In genomic region chr17:8940866-8941471, GRCh38 we compare ENCODE assay signal across 13 cellular contexts. TPM values are rescaled to one million over a fixed set of nuclear protein-coding genes. Genes with fewer than 3 reads are reported as not detected.
A peak's percentile ranks its signal among the peaks of the same experiment; 100 is the strongest.
DNase-seq lines count a peak whose midpoint lies in the region; ATAC-seq and TF ChIP-seq lines count a peak whose summit lies in the region.
"Had no signal": no experiment of that assay in that cellular context is flagged by ENCODE, and none has a peak within 500 bp of the region (broad histone marks: within the 10 kb centered on the region; RNA-seq: fewer than 3 reads in every experiment).

No MANE protein-coding gene starts in this region.

- peak overlapping the region; percentile 72 for H3K4me3 Mint-ChIP-seq in activated CD8-positive, alpha-beta memory T cell treated with anti-CD3 and anti-CD28 coated beads, Interleukin-2, amount 10 ng/mL, durations not matched to agents 7 days and 5 days

- H3K27ac Mint-ChIP-seq in activated CD8-positive, alpha-beta memory T cell treated with anti-CD3 and anti-CD28 coated beads, Interleukin-2, amount 10 ng/mL, durations not matched to agents 7 days and 5 days, result peak overlapping the region; percentile 92

- peak overlapping the region in 7 of 11 experiments; percentile 15 to 70 (median 41); a peak in 8 of 22 replicates for H3K9ac ChIP-seq in BLaER1 treated with 17β-estradiol and CSF1 and Interleukin-3, amounts not matched to agents 10 nM and 100 nM
- no peak overlapping the region for H3K9ac ChIP-seq in Karpas-422 (ENCODE audit: low read length)

- H3K27me3 Mint-ChIP-seq in activated CD8-positive, alpha-beta memory T cell treated with anti-CD3 and anti-CD28 coated beads, Interleukin-2, amount 10 ng/mL, durations not matched to agents 7 days and 5 days, result no peaks in the 10 kb centered on the region

- peak overlapping the region; percentile 61 to 95 (median 83) for H3K4me2 ChIP-seq in BLaER1 treated with 17β-estradiol and CSF1 and Interleukin-3, amounts not matched to agents 10 nM and 100 nM
- no peak overlapping the region for H3K4me2 ChIP-seq in Karpas-422 (ENCODE audit: low read depth, low read length, poor library complexity, severe bottlenecking)

- CTCF ChIA-PET in HEK293 (lab: Yijun Ruan, JAX), result interaction anchor here (0.5 kb wide), 2 partner anchors 108 to 1283 kb away, joined by 3 read pairs; no protein-coding TSS in a partner anchor
- CTCF ChIA-PET in activated CD8-positive, alpha-beta memory T cell treated with anti-CD3 and anti-CD28 coated beads, Interleukin-2, amount 10 ng/mL, durations not matched to agents 7 days and 5 days (lab: Charles Lee), result interaction anchor here (0.8 to 3.4 kb wide), 6 partner anchors 8 to 46 kb away, joined by 3 to 12 read pairs (median 4); no protein-coding TSS in a partner anchor

- in situ Hi-C loops in GM13976 (cut with MboI; ENCODE audit: low sequenced_read_pairs, unreplicated experiment), result no loop called here

- POLR2A ChIA-PET in HEK293 (lab: Yijun Ruan, JAX), result interaction anchor here (0.6 kb wide), 1 partner anchor 363 kb away, joined by 6 read pairs; no protein-coding TSS in a partner anchor

- H3K4me1 Mint-ChIP-seq in activated CD8-positive, alpha-beta memory T cell treated with anti-CD3 and anti-CD28 coated beads, Interleukin-2, amount 10 ng/mL, durations not matched to agents 7 days and 5 days, result peaks cover 65% of the 10 kb centered on the region

- no peaks in the 10 kb centered on the region for H3K27me3 ChIP-seq in BLaER1 treated with 17β-estradiol and CSF1 and Interleukin-3, amounts not matched to agents 10 nM and 100 nM
- H3K27me3 ChIP-seq in lower lobe of right lung (ENCODE audit: low read depth) (no peaks in the 10 kb centered on the region), Karpas-422 (ENCODE audit: low read length) (no peaks in the 10 kb centered on the region)

- intact Hi-C loops in lower lobe of right lung (cut with DNase I), result no loop called here

- no peaks in the 10 kb centered on the region for H3K9me2 ChIP-seq in Karpas-422 (replicated peaks; ENCODE audit: insufficient read depth, low read length)

- H3K36me3 Mint-ChIP-seq in activated CD8-positive, alpha-beta memory T cell treated with anti-CD3 and anti-CD28 coated beads, Interleukin-2, amount 10 ng/mL, durations not matched to agents 7 days and 5 days, result peaks cover 47% of the 10 kb centered on the region

- peak; percentile 63 for ATAC-seq in activated CD8-positive, alpha-beta memory T cell treated with anti-CD3 and anti-CD28 coated beads, Interleukin-2, amount 10 ng/mL, durations not matched to agents 7 days and 5 days
- peak; percentile 20 to 26 for ATAC-seq in lower lobe of right lung

- H4K20me1 ChIP-seq in BLaER1 treated with 17β-estradiol and CSF1 and Interleukin-3, amounts not matched to agents 10 nM and 100 nM, result peaks cover 15 to 71% (median 38%) of the 10 kb centered on the region in 11 experiments; a peak in 20 of 22 replicates
- H4K20me1 ChIP-seq in Karpas-422 (ENCODE audit: insufficient read depth, low read depth, low read length), result no peaks in the 10 kb centered on the region

- TF ChIP-seq CTCF in HEK293 (tag by site-specific recombination; IDR thresholded peaks at IDR 0.05) (no peak), lower lobe of right lung (IDR thresholded peaks at IDR 0.05) (no peak), GM13976 (IDR thresholded peaks at IDR 0.05; ENCODE audit: borderline replicate concordance, control extremely low read depth, extremely low read depth, insufficient read depth, missing control alignments) (no peak)

- H3K9me3 Mint-ChIP-seq in activated CD8-positive, alpha-beta memory T cell treated with anti-CD3 and anti-CD28 coated beads, Interleukin-2, amount 10 ng/mL, durations not matched to agents 7 days and 5 days (ENCODE audit: low read depth), result no peaks in the 10 kb centered on the region

- peak overlapping the region; percentile 21 to 74 (median 51); a peak in 17 of 22 replicates for H3K27ac ChIP-seq in BLaER1 treated with 17β-estradiol and CSF1 and Interleukin-3, amounts not matched to agents 10 nM and 100 nM
- H3K27ac ChIP-seq in HEK293 (ENCODE audit: extremely low read depth, low read depth, low read length) (no peak overlapping the region), lower lobe of right lung (peak overlapping the region; percentile 41), Karpas-422 (ENCODE audit: low read length) (no peak overlapping the region)

- no peak overlapping the region for H2AFZ ChIP-seq in Karpas-422 (ENCODE audit: low read length)

- H3K79me2 ChIP-seq in Karpas-422 (ENCODE audit: low read length), result no peaks in the 10 kb centered on the region

- H3K4me1 ChIP-seq in BLaER1 treated with 17β-estradiol and CSF1 and Interleukin-3, amounts not matched to agents 10 nM and 100 nM, result peaks cover 39 to 89% (median 47%) of the 10 kb centered on the region in 10 experiments
- H3K4me1 ChIP-seq in HEK293 (ENCODE audit: control insufficient read depth, insufficient read depth, low read length), result no peaks in the 10 kb centered on the region
- H3K4me1 ChIP-seq in lower lobe of right lung, result peaks cover 21% of the 10 kb centered on the region
- H3K4me1 ChIP-seq in Karpas-422 (ENCODE audit: low read length), result no peaks in the 10 kb centered on the region

- H3K9me3 ChIP-seq in BLaER1 treated with 17β-estradiol and CSF1 and Interleukin-3, amounts not matched to agents 10 nM and 100 nM (replicated peaks in 1 of 11), result peaks cover 0 to 31% (median 13%) of the 10 kb centered on the region in 11 experiments; a peak in 18 of 22 replicates
- H3K9me3 ChIP-seq in HEK293 (ENCODE audit: control insufficient read depth, insufficient read depth, low read depth, low read length) (no peaks in the 10 kb centered on the region), lower lobe of right lung (no peaks in the 10 kb centered on the region), Karpas-422 (ENCODE audit: low read length) (no peaks in the 10 kb centered on the region)

- peaks cover 8 to 73% (median 42%) of the 10 kb centered on the region in 11 experiments for H3K36me3 ChIP-seq in BLaER1 treated with 17β-estradiol and CSF1 and Interleukin-3, amounts not matched to agents 10 nM and 100 nM
- H3K36me3 ChIP-seq in HEK293 (ENCODE audit: control insufficient read depth in 2 of 2, insufficient read depth in 1 of 2, low read length in 2 of 2), result no peaks in the 10 kb centered on the region
- no peaks in the 10 kb centered on the region for H3K36me3 ChIP-seq in lower lobe of right lung
- H3K36me3 ChIP-seq in Karpas-422 (ENCODE audit: insufficient read depth, low read length), result no peaks in the 10 kb centered on the region

- H3K4me3 ChIP-seq in BLaER1 treated with 17β-estradiol and CSF1 and Interleukin-3, amounts not matched to agents 10 nM and 100 nM, result peak overlapping the region in 3 of 10 experiments; percentile 4 to 33 (median 18); a peak in 3 of 20 replicates
- H3K4me3 ChIP-seq in HEK293 (ENCODE audit: low read depth, low read length), result no peak overlapping the region
- H3K4me3 ChIP-seq in lower lobe of right lung, result no peak overlapping the region
- no peak overlapping the region for H3K4me3 ChIP-seq in Karpas-422 (ENCODE audit: low read length)
- H3K4me3 ChIP-seq: lung had no signal

- DNase-seq in activated CD8-positive, alpha-beta memory T cell treated with anti-CD3 and anti-CD28 coated beads, Interleukin-2, amount 10 ng/mL, durations not matched to agents 7 days and 5 days, result peak; percentile 68
- DNase-seq in lower lobe of right lung, result no peak
- DNase-seq in EL, result no peak
- no peak for DNase-seq in GM13976 (ENCODE audit: low spot score)
- DNase-seq in amniotic stem cell (lab: John Stamatoyannopoulos, UW), result no peak
- no peak for DNase-seq in Karpas-422
- DNase-seq: AML-193, retina had no signal

TF ChIP-seq in HEK293, 187 proteins besides CTCF, POLR2A, EP300 and RAD21:
- no peak for TF ChIP-seq BCL11A (tag by site-specific recombination; IDR thresholded peaks at IDR 0.05; ENCODE audit: low read depth)
- TF ChIP-seq ZIC2 (tag by site-specific recombination; IDR thresholded peaks at IDR 0.05), result peak; percentile 61

RNA-seq across cellular contexts. Expression of gene PIK3R5, which starts 24.5 kb away (rescaled TPM):
- total RNA-seq in activated CD8-positive, alpha-beta memory T cell treated with anti-CD3 and anti-CD28 coated beads, Interleukin-2, amount 10 ng/mL, durations not matched to agents 7 days and 5 days, result 10 to 100 TPM; 48.9 to 51.2 TPM
- total RNA-seq in lower lobe of right lung, result 44.0 TPM
- total RNA-seq in Karpas-422 (2014; rRNA removed; shearing (Covaris generic); ENCODE audit: low replicate concordance), result not detected in 2 replicates
- total RNA-seq: dermis microvascular lymphatic vessel endothelial cell, HT1080 had no signal

Comparison
In these comparisons a context has a peak if more than half of its experiments do, and no peak if none do; other contexts are left out.
1. H3K27ac ChIP-seq: peak in BLaER1 treated with 17β-estradiol and CSF1 and Interleukin-3, amounts not matched to agents 10 nM and 100 nM (11 of 11) and lower lobe of right lung (single experiment); none in HEK293 (single experiment) and Karpas-422 (single experiment).
2. RNA of gene PIK3R5, which starts 24.5 kb away (total RNA-seq): 48.9 to 51.2 TPM in activated CD8-positive, alpha-beta memory T cell treated with anti-CD3 and anti-CD28 coated beads, Interleukin-2, amount 10 ng/mL, durations not matched to agents 7 days and 5 days and 44.0 TPM in lower lobe of right lung (single experiment); not detected in Karpas-422; every median in the first group is over 10 times any median in the second.